Comparison of ENCODE assay signal across 1 cellular context in the genomic region with DNA sequence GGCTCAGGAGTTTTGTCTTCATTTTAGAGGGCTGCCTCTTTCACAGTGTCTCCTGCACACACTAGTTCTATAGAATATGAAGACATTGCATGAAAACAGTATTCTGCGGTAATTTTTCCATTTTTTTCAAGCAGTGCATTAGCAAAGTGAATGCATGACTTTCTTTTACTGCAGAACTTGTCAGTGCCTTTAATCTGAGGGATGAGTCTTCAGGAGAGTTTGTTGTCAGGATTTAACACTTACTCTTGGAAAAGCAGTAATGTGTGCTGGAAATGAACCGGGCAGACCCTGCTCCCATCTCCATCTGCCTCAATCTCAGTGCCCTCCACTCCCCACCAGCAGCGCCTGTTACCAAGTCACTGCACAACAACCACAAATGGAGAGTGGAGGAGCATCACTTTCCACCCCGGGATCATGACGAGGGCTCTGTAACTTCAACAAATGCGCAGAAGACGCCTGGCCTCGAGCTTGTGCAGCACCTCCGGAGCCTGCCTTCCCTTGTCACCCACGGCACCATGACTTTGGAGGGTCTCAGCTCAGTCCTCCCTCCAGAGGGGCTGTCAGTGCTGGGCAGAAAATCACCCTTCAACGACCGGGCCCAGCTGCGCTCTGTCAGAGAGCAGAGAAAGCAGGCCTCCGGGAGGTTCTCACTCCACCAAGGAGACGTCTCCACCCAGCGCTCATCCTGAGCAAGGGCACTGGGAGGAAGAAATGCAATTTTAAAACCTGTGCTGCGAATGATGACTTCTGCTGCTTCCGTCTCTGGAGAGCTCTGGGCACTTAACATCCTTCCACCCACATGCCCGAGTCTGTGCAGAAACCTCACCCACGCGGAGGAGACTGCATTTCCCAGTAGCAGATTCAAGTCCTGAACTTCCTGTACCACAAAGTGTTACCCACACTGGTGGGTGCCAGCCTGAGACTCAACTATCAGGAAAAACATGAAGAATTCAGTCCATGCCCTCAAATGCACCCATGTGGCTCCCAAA.
TF ChIP-seq lines count a peak whose summit lies in the region.

No MANE protein-coding gene starts in this region.

TF ChIP-seq in SK-N-SH, 30 proteins besides CTCF, POLR2A, EP300 and RAD21 (continued from another document):
- TF ChIP-seq, protein P1, sequence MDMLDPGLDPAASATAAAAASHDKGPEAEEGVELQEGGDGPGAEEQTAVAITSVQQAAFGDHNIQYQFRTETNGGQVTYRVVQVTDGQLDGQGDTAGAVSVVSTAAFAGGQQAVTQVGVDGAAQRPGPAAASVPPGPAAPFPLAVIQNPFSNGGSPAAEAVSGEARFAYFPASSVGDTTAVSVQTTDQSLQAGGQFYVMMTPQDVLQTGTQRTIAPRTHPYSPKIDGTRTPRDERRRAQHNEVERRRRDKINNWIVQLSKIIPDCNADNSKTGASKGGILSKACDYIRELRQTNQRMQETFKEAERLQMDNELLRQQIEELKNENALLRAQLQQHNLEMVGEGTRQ (IDR thresholded peaks at IDR 0.05; ENCODE audit: borderline replicate concordance, low read depth, low read length) = no peak
- TF ChIP-seq EZH2phosphoT487 (IDR thresholded peaks at IDR 0.05; ENCODE audit: borderline replicate concordance, low read depth) (no peak), TEAD4 (IDR thresholded peaks at IDR 0.05; ENCODE audit: borderline replicate concordance, insufficient read depth) (no peak), MXI1 (IDR thresholded peaks at IDR 0.05; ENCODE audit: low read depth, low read length) (no peak), USF1 (IDR thresholded peaks at IDR 0.05; ENCODE audit: borderline replicate concordance, low read depth) (no peak), RFX5 (IDR thresholded peaks at IDR 0.05; ENCODE audit: low read length) (no peak), PBX3 (IDR thresholded peaks at IDR 0.05) (no peak), MEF2A (IDR thresholded peaks at IDR 0.05; ENCODE audit: borderline replicate concordance, low read depth) (no peak), POLR2AphosphoS5 (IDR thresholded peaks at IDR 0.05; ENCODE audit: low read depth, low read length) (no peak)
- TF ChIP-seq, protein P2, sequence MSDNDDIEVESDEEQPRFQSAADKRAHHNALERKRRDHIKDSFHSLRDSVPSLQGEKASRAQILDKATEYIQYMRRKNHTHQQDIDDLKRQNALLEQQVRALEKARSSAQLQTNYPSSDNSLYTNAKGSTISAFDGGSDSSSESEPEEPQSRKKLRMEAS (IDR thresholded peaks at IDR 0.05; ENCODE audit: low read depth) = no peak
TF ChIP-seq in SK-N-SH: peak in this region for 0.
